Comparison of ENCODE assay signal across 1 cellular context in genomic region chr6:106325336-106326178, GRCh38.
TF ChIP-seq lines count a peak whose summit lies in the region.

Gene ATG5, minus strand, starts transcription at chr6:106325760. Its CDS starts 9,552 bp downstream, at chr6:106316208.

TF ChIP-seq in K562, 482 proteins besides CTCF, POLR2A, EP300 and RAD21 (continued from another document and continues in another):
- peak; percentile 87; the same call in 1 of the 2 replicates for TF ChIP-seq TARDBP (IDR thresholded peaks at IDR 0.05)
- no peak for TF ChIP-seq ZBTB43 (CRISPR knock-in tag; IDR thresholded peaks at IDR 0.05)
- peak; percentile 55; the same call in 1 of the 2 replicates for TF ChIP-seq ADNP (tag; IDR thresholded peaks at IDR 0.05)
- no peak for TF ChIP-seq CHD2 (IDR thresholded peaks at IDR 0.05; ENCODE audit: low read depth, low read length)
- TF ChIP-seq ZNF408 (CRISPR knock-in tag; IDR thresholded peaks at IDR 0.05; ENCODE audit: low read depth): no peak
- TF ChIP-seq SRSF9 (IDR thresholded peaks at IDR 0.05; ENCODE audit: borderline replicate concordance, low read depth, low read length): no peak
- peak; percentile 89 for TF ChIP-seq MXI1 (IDR thresholded peaks at IDR 0.05; ENCODE audit: low read depth, low read length)
- peak; percentile 86 for TF ChIP-seq JUNB (CRISPR knock-in tag; conservative IDR thresholded peaks at IDR 0.05)
- TF ChIP-seq ZNF384 (IDR thresholded peaks at IDR 0.05; ENCODE audit: low read depth, low read length): 0 out of 2 replicates have a peak, but pooled peaks have one; percentile 36
- no peak for TF ChIP-seq NUFIP1 (IDR thresholded peaks at IDR 0.05; ENCODE audit: partially characterized antibody)
- no peak for TF ChIP-seq POLR2AphosphoS2 (IDR thresholded peaks at IDR 0.05; ENCODE audit: low read length)
- no peak; the same call in 1 of the 2 replicates for TF ChIP-seq CBX1 (IDR thresholded peaks at IDR 0.05; ENCODE audit: low read depth)
- no peak for TF ChIP-seq HMGN3 (IDR thresholded peaks at IDR 0.05; ENCODE audit: borderline replicate concordance, extremely low read depth, insufficient read length, low read depth, low read length)
- peak; percentile 20; the same call in 1 of the 2 replicates for TF ChIP-seq MYNN (IDR thresholded peaks at IDR 0.05)
- no peak for TF ChIP-seq MYNN (CRISPR knock-in tag; IDR thresholded peaks at IDR 0.05)
- TF ChIP-seq TCF3 (CRISPR knock-in tag; IDR thresholded peaks at IDR 0.05): peak; percentile 43
- TF ChIP-seq ZBTB8A (IDR thresholded peaks at IDR 0.05; ENCODE audit: partially characterized antibody): no peak
- no peak for TF ChIP-seq STAT5B (CRISPR knock-in tag; IDR thresholded peaks at IDR 0.05)
- TF ChIP-seq ZMIZ1 (IDR thresholded peaks at IDR 0.05; ENCODE audit: low read depth in 2 of 2, low read length in 2 of 2): peak in 1 of 2 experiments; percentile 55; a peak in 1 of 4 replicates
- no peak for TF ChIP-seq NCOA6 (IDR thresholded peaks at IDR 0.05)
- no peak for TF ChIP-seq CHD7 (IDR thresholded peaks at IDR 0.05; ENCODE audit: low read depth, low read length)
- TF ChIP-seq TRIM25 (IDR thresholded peaks at IDR 0.05; ENCODE audit: borderline replicate concordance): no peak
- TF ChIP-seq ZNF696 (CRISPR knock-in tag; conservative IDR thresholded peaks at IDR 0.05): no peak
- TF ChIP-seq RNF2 (IDR thresholded peaks at IDR 0.05): peak; percentile 19; the same call in 1 of the 2 replicates
- peak; percentile 96 for TF ChIP-seq ZBTB12 (CRISPR knock-in tag; IDR thresholded peaks at IDR 0.05)
- TF ChIP-seq GTF2B (IDR thresholded peaks at IDR 0.05; ENCODE audit: extremely low read depth, insufficient read length): no peak
- no peak for TF ChIP-seq MEF2A (IDR thresholded peaks at IDR 0.05; ENCODE audit: control insufficient read depth, low read depth, low read length)
- TF ChIP-seq KLF10 (CRISPR knock-in tag; IDR thresholded peaks at IDR 0.05): no peak
- TF ChIP-seq ILK (tag; IDR thresholded peaks at IDR 0.05; ENCODE audit: borderline replicate concordance, low read depth): no peak
- peak; percentile 76; the same call in 1 of the 2 replicates for TF ChIP-seq THAP12 (CRISPR knock-in tag; IDR thresholded peaks at IDR 0.05)
- no peak for TF ChIP-seq ZSCAN29 (IDR thresholded peaks at IDR 0.05)
- peak; percentile 65 for TF ChIP-seq TAF9B (IDR thresholded peaks at IDR 0.05; ENCODE audit: partially characterized antibody)
- no peak for TF ChIP-seq ZNF23 (CRISPR knock-in tag; IDR thresholded peaks at IDR 0.05)
- no peak for TF ChIP-seq ZNF263 (CRISPR knock-in tag; IDR thresholded peaks at IDR 0.05; ENCODE audit: borderline replicate concordance)
- peak; percentile 99 for TF ChIP-seq NBN (IDR thresholded peaks at IDR 0.05; ENCODE audit: low read depth)
- peak; percentile 91 for TF ChIP-seq JUN (IDR thresholded peaks at IDR 0.05; ENCODE audit: borderline replicate concordance, low read depth, low read length)
- TF ChIP-seq JUN (CRISPR knock-in tag; IDR thresholded peaks at IDR 0.05; ENCODE audit: borderline replicate concordance): no peak; the same call in 1 of the 2 replicates
- TF ChIP-seq CC2D1A (IDR thresholded peaks at IDR 0.05): peak; percentile 76; the same call in 1 of the 2 replicates
- peak; percentile 52; the same call in 1 of the 2 replicates for TF ChIP-seq SMARCE1 (IDR thresholded peaks at IDR 0.05)
- no peak for TF ChIP-seq KAT8 (IDR thresholded peaks at IDR 0.05; ENCODE audit: low read depth)
- peak; percentile 32; the same call in 1 of the 2 replicates for TF ChIP-seq ZNF175 (CRISPR knock-in tag; IDR thresholded peaks at IDR 0.05; ENCODE audit: low read depth)
- no peak for TF ChIP-seq CREBBP (IDR thresholded peaks at IDR 0.05; ENCODE audit: low read depth, low read length)
